ENCODE assay signal across 15 cellular contexts in the genomic region with DNA sequence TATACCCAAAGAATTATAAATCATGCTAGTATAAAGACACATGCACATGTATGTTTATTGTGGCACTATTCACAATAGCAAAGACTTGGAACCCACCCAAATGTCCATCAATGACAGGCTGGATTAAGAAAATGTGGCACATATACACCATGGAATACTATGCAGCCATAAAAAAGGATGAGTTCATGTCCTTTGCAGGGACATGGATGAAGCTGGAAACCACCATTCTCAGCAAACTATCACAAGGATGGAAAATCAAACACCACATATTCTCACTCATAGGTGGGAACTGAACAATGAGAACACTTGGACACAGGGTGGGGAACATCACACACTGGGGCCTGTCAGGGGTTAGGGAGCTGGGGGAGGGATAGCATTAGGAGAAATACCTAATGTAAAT. TPM values are rescaled to one million over a fixed set of nuclear protein-coding genes. Genes with fewer than 3 reads are reported as not detected.
"Had no signal": no experiment of that assay in that cellular context is flagged by ENCODE, and none has a peak within 500 bp of the region (broad histone marks: within the 10 kb centered on the region; RNA-seq: fewer than 3 reads in every experiment).

No MANE protein-coding gene starts in this region.

RNA-seq across cellular contexts. Expression of a gene that starts 25.4 kb away (rescaled TPM):
- total RNA-seq: kidney epithelial cell, myocyte had no signal
- polyA plus RNA-seq: immature natural killer cell; naive thymus-derived CD4-positive, alpha-beta T cell had no signal

RNA-seq across cellular contexts. Expression of a gene that starts 26.0 kb away (rescaled TPM):
- total RNA-seq: kidney; kidney epithelial cell; left lobe of liver; left ventricle myocardium inferior; left ventricle myocardium superior; lower leg skin; lower lobe of right lung; lung microvascular endothelial cell; mammary epithelial cell; mesothelial cell of epicardium; mononuclear cell; myocyte; naive thymus-derived CD4-positive, alpha-beta T cell had no signal
- polyA plus RNA-seq: immature natural killer cell; keratinocyte; mammary epithelial cell; naive thymus-derived CD4-positive, alpha-beta T cell had no signal
